Comparison of ENCODE assay signal across 2 cellular contexts in the genomic region with DNA sequence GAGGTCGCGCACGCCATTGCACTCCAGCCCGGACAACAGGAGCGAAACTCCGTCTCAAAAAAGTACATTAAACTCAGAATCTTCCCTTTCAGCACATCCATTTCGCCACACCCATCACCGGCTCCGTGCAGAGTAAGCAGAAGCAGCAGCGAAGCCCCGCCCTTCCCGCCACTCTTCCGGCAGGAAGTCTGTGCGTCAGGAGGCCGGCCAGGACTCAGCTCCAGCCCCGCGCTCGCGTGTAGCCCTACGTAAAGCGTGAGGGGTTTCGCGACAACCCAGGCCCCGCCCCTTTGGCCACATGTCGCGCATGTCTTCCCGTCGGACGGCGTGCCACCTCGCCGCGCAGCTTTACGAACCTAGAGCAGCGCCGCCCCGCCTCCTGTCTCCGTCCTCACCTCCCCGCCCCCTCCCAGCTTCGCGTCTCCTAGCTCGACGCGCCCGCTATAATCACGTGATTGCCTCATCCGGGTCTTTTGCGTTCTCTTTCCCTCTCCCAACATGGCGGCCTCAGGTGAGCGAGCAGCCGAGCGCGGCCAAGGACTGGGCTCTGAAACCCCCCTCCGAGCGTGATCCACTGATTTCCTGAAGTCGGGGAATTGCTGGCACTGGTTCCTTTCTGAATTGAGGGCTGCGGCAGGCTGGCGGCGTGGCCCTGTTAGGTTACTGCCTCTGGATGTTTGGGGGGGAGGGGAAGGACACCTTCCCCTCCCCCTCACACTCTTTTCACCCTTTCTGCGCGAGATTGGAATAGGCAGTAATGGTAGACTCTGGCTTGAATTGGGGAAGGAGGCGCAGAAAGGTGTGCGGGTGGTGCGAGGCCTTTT.
TF ChIP-seq lines count a peak whose summit lies in the region.

TSS of gene EIF4B (plus strand) at position 471 of the 824 bp plus-strand sequence. CDS start at position 499, 28 bp downstream.

TF ChIP-seq in IMR-90, 13 proteins besides CTCF, POLR2A, EP300 and RAD21:
- TF ChIP-seq SMC3 (IDR thresholded peaks at IDR 0.05; ENCODE audit: low read depth, low read length) (no peak), MAFK (IDR thresholded peaks at IDR 0.05; ENCODE audit: low read depth, low read length) (peak; percentile 79), USF2 (IDR thresholded peaks at IDR 0.05; ENCODE audit: low read depth, low read length) (peak; percentile 92), RCOR1 (IDR thresholded peaks at IDR 0.05; ENCODE audit: insufficient replicate concordance, low read length) (no peak), CEBPB (IDR thresholded peaks at IDR 0.05; ENCODE audit: low read depth, low read length) (peak; percentile 45; the same call in 1 of the 2 replicates), BHLHE40 (IDR thresholded peaks at IDR 0.05; ENCODE audit: low read depth, low read length) (peak; percentile 84), MXI1 (IDR thresholded peaks at IDR 0.05; ENCODE audit: borderline replicate concordance, low read depth, low read length) (peak; percentile 85; the same call in 1 of the 2 replicates), MAZ (IDR thresholded peaks at IDR 0.05; ENCODE audit: borderline replicate concordance, low read depth, low read length) (peak; percentile 57; the same call in 1 of the 2 replicates), NFE2L2 (IDR thresholded peaks at IDR 0.05; ENCODE audit: low read depth, low read length) (no peak), FOS (IDR thresholded peaks at IDR 0.05; ENCODE audit: low read depth, low read length) (no peak), RFX5 (IDR thresholded peaks at IDR 0.05; ENCODE audit: low read depth, low read length) (no peak), CHD1 (IDR thresholded peaks at IDR 0.05; ENCODE audit: low read depth, low read length) (no peak; the same call in 1 of the 2 replicates)
- TF ChIP-seq, protein P1, sequence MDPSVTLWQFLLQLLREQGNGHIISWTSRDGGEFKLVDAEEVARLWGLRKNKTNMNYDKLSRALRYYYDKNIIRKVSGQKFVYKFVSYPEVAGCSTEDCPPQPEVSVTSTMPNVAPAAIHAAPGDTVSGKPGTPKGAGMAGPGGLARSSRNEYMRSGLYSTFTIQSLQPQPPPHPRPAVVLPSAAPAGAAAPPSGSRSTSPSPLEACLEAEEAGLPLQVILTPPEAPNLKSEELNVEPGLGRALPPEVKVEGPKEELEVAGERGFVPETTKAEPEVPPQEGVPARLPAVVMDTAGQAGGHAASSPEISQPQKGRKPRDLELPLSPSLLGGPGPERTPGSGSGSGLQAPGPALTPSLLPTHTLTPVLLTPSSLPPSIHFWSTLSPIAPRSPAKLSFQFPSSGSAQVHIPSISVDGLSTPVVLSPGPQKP (IDR thresholded peaks at IDR 0.05; ENCODE audit: borderline replicate concordance, low read depth, low read length), result no peak

TF ChIP-seq in endothelial cell of umbilical vein, 7 proteins besides CTCF, POLR2A, EP300 and RAD21:
- TF ChIP-seq GATA2 (IDR thresholded peaks at IDR 0.05; ENCODE audit: insufficient read depth, insufficient read length, low read depth, low read length) (no peak), FOS (IDR thresholded peaks at IDR 0.05; ENCODE audit: borderline replicate concordance, insufficient read depth, low read length) (no peak), MAX (IDR thresholded peaks at IDR 0.05; ENCODE audit: insufficient read depth, insufficient read length) (peak; percentile 76), POLR2AphosphoS5 (IDR thresholded peaks at IDR 0.05; ENCODE audit: insufficient read depth, low read depth, low read length) (peak; percentile 87), MYC (IDR thresholded peaks at IDR 0.05; ENCODE audit: low read depth, low read length) (peak; percentile 91), JUN (IDR thresholded peaks at IDR 0.05; ENCODE audit: borderline replicate concordance, insufficient read depth, insufficient read length, low read depth) (no peak)
